In the genomic region with DNA sequence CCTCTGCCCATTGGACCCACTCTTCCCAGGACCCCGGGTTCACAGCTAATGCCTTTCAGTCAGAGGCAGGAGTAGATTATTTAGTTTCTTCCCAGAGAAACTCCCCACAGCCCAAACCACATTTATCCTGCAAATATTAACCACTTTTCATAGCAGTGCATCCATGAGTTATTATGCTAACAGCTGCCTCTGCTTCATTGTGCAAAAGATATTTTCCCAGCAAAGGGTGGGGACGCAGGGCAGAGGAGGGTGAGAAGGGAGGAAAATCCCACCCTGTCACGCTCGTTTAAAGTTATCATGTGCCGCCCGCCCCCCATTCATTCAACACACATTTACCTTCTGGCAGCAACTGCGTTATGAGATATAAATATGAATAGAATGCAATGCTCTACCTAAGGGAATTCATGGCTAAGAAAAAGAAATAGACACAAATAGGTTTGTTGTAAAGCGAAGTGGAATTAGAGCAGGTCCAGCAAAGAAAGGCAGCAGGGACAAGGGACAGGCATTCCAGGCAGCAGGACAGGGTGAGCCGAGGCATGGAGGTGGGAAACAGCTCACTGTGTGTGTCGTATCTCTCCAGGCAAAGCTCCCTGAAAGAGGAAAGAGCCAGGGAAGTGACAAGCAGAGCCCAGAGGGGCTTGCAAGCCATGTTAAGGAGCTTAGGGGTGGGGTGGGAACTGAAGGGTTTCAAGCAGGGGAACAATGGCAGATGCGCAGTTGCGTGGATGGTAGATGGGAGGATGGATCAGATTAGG, we compare ENCODE assay signal across 3 cellular contexts.
TF ChIP-seq lines count a peak whose summit lies in the region.

No MANE protein-coding gene starts in this region.

TF ChIP-seq in GM23338, 12 proteins besides CTCF, POLR2A, EP300 and RAD21:
- no peak for TF ChIP-seq ZNF331 (CRISPR knock-in tag; IDR thresholded peaks at IDR 0.05; ENCODE audit: low read depth)
- TF ChIP-seq NANOG (IDR thresholded peaks at IDR 0.05; ENCODE audit: borderline replicate concordance): no peak
- no peak for TF ChIP-seq CREB1 (CRISPR knock-in tag; IDR thresholded peaks at IDR 0.05; ENCODE audit: low read depth)
- TF ChIP-seq, protein P1, sequence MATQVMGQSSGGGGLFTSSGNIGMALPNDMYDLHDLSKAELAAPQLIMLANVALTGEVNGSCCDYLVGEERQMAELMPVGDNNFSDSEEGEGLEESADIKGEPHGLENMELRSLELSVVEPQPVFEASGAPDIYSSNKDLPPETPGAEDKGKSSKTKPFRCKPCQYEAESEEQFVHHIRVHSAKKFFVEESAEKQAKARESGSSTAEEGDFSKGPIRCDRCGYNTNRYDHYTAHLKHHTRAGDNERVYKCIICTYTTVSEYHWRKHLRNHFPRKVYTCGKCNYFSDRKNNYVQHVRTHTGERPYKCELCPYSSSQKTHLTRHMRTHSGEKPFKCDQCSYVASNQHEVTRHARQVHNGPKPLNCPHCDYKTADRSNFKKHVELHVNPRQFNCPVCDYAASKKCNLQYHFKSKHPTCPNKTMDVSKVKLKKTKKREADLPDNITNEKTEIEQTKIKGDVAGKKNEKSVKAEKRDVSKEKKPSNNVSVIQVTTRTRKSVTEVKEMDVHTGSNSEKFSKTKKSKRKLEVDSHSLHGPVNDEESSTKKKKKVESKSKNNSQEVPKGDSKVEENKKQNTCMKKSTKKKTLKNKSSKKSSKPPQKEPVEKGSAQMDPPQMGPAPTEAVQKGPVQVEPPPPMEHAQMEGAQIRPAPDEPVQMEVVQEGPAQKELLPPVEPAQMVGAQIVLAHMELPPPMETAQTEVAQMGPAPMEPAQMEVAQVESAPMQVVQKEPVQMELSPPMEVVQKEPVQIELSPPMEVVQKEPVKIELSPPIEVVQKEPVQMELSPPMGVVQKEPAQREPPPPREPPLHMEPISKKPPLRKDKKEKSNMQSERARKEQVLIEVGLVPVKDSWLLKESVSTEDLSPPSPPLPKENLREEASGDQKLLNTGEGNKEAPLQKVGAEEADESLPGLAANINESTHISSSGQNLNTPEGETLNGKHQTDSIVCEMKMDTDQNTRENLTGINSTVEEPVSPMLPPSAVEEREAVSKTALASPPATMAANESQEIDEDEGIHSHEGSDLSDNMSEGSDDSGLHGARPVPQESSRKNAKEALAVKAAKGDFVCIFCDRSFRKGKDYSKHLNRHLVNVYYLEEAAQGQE (IDR thresholded peaks at IDR 0.05; ENCODE audit: unreplicated experiment): no peak
- TF ChIP-seq EZH2phosphoT487 (IDR thresholded peaks at IDR 0.05; ENCODE audit: unreplicated experiment): no peak
- no peak for TF ChIP-seq JUNB (IDR thresholded peaks at IDR 0.05; ENCODE audit: unreplicated experiment)
- TF ChIP-seq, protein P2, sequence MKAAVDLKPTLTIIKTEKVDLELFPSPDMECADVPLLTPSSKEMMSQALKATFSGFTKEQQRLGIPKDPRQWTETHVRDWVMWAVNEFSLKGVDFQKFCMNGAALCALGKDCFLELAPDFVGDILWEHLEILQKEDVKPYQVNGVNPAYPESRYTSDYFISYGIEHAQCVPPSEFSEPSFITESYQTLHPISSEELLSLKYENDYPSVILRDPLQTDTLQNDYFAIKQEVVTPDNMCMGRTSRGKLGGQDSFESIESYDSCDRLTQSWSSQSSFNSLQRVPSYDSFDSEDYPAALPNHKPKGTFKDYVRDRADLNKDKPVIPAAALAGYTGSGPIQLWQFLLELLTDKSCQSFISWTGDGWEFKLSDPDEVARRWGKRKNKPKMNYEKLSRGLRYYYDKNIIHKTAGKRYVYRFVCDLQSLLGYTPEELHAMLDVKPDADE (IDR thresholded peaks at IDR 0.05): no peak
- TF ChIP-seq ZNF114 (CRISPR knock-in tag; IDR thresholded peaks at IDR 0.05): no peak
- TF ChIP-seq EZH2 (IDR thresholded peaks at IDR 0.05; ENCODE audit: low read depth, unreplicated experiment): no peak
TF ChIP-seq in GM23338: peak in this region for 0.

TF ChIP-seq in SK-N-SH, 30 proteins besides CTCF, POLR2A, EP300 and RAD21:
- TF ChIP-seq RFX5 (IDR thresholded peaks at IDR 0.05; ENCODE audit: low read length) (no peak), MXI1 (IDR thresholded peaks at IDR 0.05; ENCODE audit: low read depth, low read length) (no peak), NFIC (IDR thresholded peaks at IDR 0.05; ENCODE audit: borderline replicate concordance) (no peak), YY1 (IDR thresholded peaks at IDR 0.05; ENCODE audit: low read depth) (no peak), TCF12 (IDR thresholded peaks at IDR 0.05) (no peak), TEAD4 (IDR thresholded peaks at IDR 0.05; ENCODE audit: borderline replicate concordance, insufficient read depth) (no peak), RXRA (IDR thresholded peaks at IDR 0.05; ENCODE audit: borderline replicate concordance, low read depth) (no peak), TAF1 (IDR thresholded peaks at IDR 0.05; ENCODE audit: borderline replicate concordance, low read depth, low read length) (no peak), EZH2phosphoT487 (IDR thresholded peaks at IDR 0.05; ENCODE audit: borderline replicate concordance, low read depth) (no peak)
- TF ChIP-seq, protein P3, sequence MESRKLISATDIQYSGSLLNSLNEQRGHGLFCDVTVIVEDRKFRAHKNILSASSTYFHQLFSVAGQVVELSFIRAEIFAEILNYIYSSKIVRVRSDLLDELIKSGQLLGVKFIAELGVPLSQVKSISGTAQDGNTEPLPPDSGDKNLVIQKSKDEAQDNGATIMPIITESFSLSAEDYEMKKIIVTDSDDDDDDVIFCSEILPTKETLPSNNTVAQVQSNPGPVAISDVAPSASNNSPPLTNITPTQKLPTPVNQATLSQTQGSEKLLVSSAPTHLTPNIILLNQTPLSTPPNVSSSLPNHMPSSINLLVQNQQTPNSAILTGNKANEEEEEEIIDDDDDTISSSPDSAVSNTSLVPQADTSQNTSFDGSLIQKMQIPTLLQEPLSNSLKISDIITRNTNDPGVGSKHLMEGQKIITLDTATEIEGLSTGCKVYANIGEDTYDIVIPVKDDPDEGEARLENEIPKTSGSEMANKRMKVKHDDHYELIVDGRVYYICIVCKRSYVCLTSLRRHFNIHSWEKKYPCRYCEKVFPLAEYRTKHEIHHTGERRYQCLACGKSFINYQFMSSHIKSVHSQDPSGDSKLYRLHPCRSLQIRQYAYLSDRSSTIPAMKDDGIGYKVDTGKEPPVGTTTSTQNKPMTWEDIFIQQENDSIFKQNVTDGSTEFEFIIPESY (IDR thresholded peaks at IDR 0.05; ENCODE audit: borderline replicate concordance, low read depth): no peak
- TF ChIP-seq, protein P4, sequence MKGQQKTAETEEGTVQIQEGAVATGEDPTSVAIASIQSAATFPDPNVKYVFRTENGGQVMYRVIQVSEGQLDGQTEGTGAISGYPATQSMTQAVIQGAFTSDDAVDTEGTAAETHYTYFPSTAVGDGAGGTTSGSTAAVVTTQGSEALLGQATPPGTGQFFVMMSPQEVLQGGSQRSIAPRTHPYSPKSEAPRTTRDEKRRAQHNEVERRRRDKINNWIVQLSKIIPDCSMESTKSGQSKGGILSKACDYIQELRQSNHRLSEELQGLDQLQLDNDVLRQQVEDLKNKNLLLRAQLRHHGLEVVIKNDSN (IDR thresholded peaks at IDR 0.05; ENCODE audit: borderline replicate concordance, low read depth): no peak
- TF ChIP-seq, protein P1 (IDR thresholded peaks at IDR 0.05; ENCODE audit: low read depth, low read length): no peak

TF ChIP-seq in HEK293T, 16 proteins besides CTCF, POLR2A, EP300 and RAD21:
- TF ChIP-seq SP1 (IDR thresholded peaks at IDR 0.05) (no peak), FOXM1 (IDR thresholded peaks at IDR 0.05; ENCODE audit: borderline replicate concordance) (no peak), CTBP1 (IDR thresholded peaks at IDR 0.05; ENCODE audit: borderline replicate concordance) (no peak), HDGF (IDR thresholded peaks at IDR 0.05; ENCODE audit: borderline replicate concordance) (no peak), BHLHE40 (IDR thresholded peaks at IDR 0.05; ENCODE audit: borderline replicate concordance) (no peak), NFRKB (IDR thresholded peaks at IDR 0.05) (no peak), LEF1 (IDR thresholded peaks at IDR 0.05; ENCODE audit: borderline replicate concordance) (no peak), ELF4 (IDR thresholded peaks at IDR 0.05) (no peak), ZNF384 (IDR thresholded peaks at IDR 0.05) (no peak), SUZ12 (IDR thresholded peaks at IDR 0.05) (no peak), FOXA1 (IDR thresholded peaks at IDR 0.05) (no peak), ARNT (IDR thresholded peaks at IDR 0.05) (no peak), L3MBTL2 (conservative IDR thresholded peaks at IDR 0.05) (no peak), FOXK2 (IDR thresholded peaks at IDR 0.05) (no peak)
- TF ChIP-seq, protein P5, sequence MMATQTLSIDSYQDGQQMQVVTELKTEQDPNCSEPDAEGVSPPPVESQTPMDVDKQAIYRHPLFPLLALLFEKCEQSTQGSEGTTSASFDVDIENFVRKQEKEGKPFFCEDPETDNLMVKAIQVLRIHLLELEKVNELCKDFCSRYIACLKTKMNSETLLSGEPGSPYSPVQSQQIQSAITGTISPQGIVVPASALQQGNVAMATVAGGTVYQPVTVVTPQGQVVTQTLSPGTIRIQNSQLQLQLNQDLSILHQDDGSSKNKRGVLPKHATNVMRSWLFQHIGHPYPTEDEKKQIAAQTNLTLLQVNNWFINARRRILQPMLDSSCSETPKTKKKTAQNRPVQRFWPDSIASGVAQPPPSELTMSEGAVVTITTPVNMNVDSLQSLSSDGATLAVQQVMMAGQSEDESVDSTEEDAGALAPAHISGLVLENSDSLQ (IDR thresholded peaks at IDR 0.05): no peak
